ENCODE assay signal across 8 cellular contexts in genomic region chr1:228275435-228276342, GRCh38.
A peak's percentile ranks its signal among the peaks of the same experiment; 100 is the strongest.
DNase-seq lines count a peak whose midpoint lies in the region; ATAC-seq and TF ChIP-seq lines count a peak whose summit lies in the region.

No MANE protein-coding gene starts in this region.

- ATAC-seq in HG02642 (IDR thresholded peaks at IDR 0.05; ENCODE audit: poor library complexity, unreplicated experiment) (peak; percentile 47), GM18861 (IDR thresholded peaks at IDR 0.05; ENCODE audit: unreplicated experiment) (no peak)

- H3K9ac ChIP-seq in endodermal cell (ENCODE audit: extremely low read depth, low read length, poor library complexity, severe bottlenecking) (peak overlapping the region; percentile 64), mesenchymal stem cell (ENCODE audit: low read length) (peak overlapping the region; percentile 83)

- peak overlapping the region; percentile 63 to 77 for H3K4ac ChIP-seq in mesenchymal stem cell (ENCODE audit: low read depth in 1 of 2, low read length in 2 of 2)

- H3K27me3 ChIP-seq in endodermal cell (ENCODE audit: control insufficient read depth, insufficient read depth, low read length, poor library complexity, severe bottlenecking) (no peaks in the 10 kb centered on the region), mesenchymal stem cell (ENCODE audit: control insufficient read depth in 1 of 2, insufficient read depth in 1 of 2, low read length in 2 of 2) (no peaks in the 10 kb centered on the region)

- H3K36me3 ChIP-seq in endodermal cell (ENCODE audit: control insufficient read depth, insufficient read depth, low read length) = peaks cover 11% of the 10 kb centered on the region
- peaks cover 2 to 74% of the 10 kb centered on the region in 2 experiments for H3K36me3 ChIP-seq in mesenchymal stem cell (ENCODE audit: control insufficient read depth in 1 of 2, insufficient read depth in 2 of 2, low read depth in 1 of 2, low read length in 2 of 2)

- no peak overlapping the region for H3K27ac Mint-ChIP-seq in endodermal cell

- H3K4me1 Mint-ChIP-seq in endodermal cell = no peaks in the 10 kb centered on the region

- no peaks in the 10 kb centered on the region for H3K4me1 ChIP-seq in endodermal cell (ENCODE audit: control insufficient read depth, insufficient read depth, low read length)
- H3K4me1 ChIP-seq in mesenchymal stem cell (ENCODE audit: control insufficient read depth, insufficient read depth, low read depth, low read length) = peaks cover 18% of the 10 kb centered on the region

- H2BK5ac ChIP-seq in mesenchymal stem cell (ENCODE audit: low read depth, low read length, poor library complexity, severe bottlenecking) = no peak overlapping the region

- peak overlapping the region; percentile 84 for H4K91ac ChIP-seq in mesenchymal stem cell (ENCODE audit: low read length)

- TF ChIP-seq CTCF in endodermal cell (conservative IDR thresholded peaks at IDR 0.05) = no peak

- H3K79me1 ChIP-seq in mesenchymal stem cell (replicated peaks; ENCODE audit: low read length, poor library complexity, severe bottlenecking) = peaks cover 12% of the 10 kb centered on the region

- peaks cover 5% of the 10 kb centered on the region for H3K27me3 Mint-ChIP-seq in endodermal cell (ENCODE audit: insufficient read depth)

- peak overlapping the region; percentile 76 for H2AFZ ChIP-seq in mesenchymal stem cell (ENCODE audit: low read depth, low read length)

- H3K36me3 Mint-ChIP-seq in endodermal cell (ENCODE audit: low read depth) = peaks cover 17% of the 10 kb centered on the region

- H3K23ac ChIP-seq in mesenchymal stem cell (ENCODE audit: low read length in 2 of 2) = peak overlapping the region in 1 of 2 experiments; percentile 42

- H2BK12ac ChIP-seq in mesenchymal stem cell (ENCODE audit: low read length in 2 of 2) = peak overlapping the region in 1 of 2 experiments; percentile 37

- H3K27ac ChIP-seq in endodermal cell (ENCODE audit: low read depth, low read length) (no peak overlapping the region), mesenchymal stem cell (ENCODE audit: low read length, poor library complexity, severe bottlenecking) (no peak overlapping the region)

- H3K9me3 Mint-ChIP-seq in endodermal cell = no peaks in the 10 kb centered on the region

- H3K14ac ChIP-seq in mesenchymal stem cell (ENCODE audit: low read length in 2 of 2) = peak overlapping the region; percentile 59 to 96

- peak overlapping the region; percentile 93 for H4K8ac ChIP-seq in mesenchymal stem cell (ENCODE audit: low read length)

- peak overlapping the region; percentile 84 to 94 for H3K18ac ChIP-seq in mesenchymal stem cell (ENCODE audit: low read depth in 1 of 2, low read length in 2 of 2)

- peak overlapping the region; percentile 72 for H3K4me3 ChIP-seq in endodermal cell (ENCODE audit: low read length)
- H3K4me3 ChIP-seq in mesenchymal stem cell (ENCODE audit: insufficient read depth in 1 of 2, low read depth in 1 of 2, low read length in 2 of 2) = peak overlapping the region; percentile 63 to 80

- H2BK15ac ChIP-seq in mesenchymal stem cell (ENCODE audit: low read depth, poor library complexity, severe bottlenecking) = peak overlapping the region; percentile 55

- H2AK5ac ChIP-seq in mesenchymal stem cell (ENCODE audit: low read length, severe bottlenecking) = no peak overlapping the region

- 6 to 11% methylated on average over 31 to 72 of the region's 73 CpGs for whole genome bisulfite sequencing in endodermal cell (ENCODE audit: insufficient coverage in 1 of 2, insufficient read length in 1 of 2), 2 experiments
- WGBS in mesenchymal stem cell = 3% methylated on average over 71 of the region's 73 CpGs

- DNase-seq in DMS153 (lab: John Stamatoyannopoulos, UW) (peak; percentile 67), NCI-H2227 (lab: John Stamatoyannopoulos, UW; ENCODE audit: unreplicated experiment) (peak; percentile 84), endodermal cell (peak; percentile 96), mesenchymal stem cell (peak; percentile 86)
- peak; percentile 76 for DNase-seq in activated CD8-positive, alpha-beta memory T cell treated with anti-CD3 and anti-CD28 coated beads, Interleukin-2, amount 50 U/mL, for 24 hours (ENCODE audit: extremely low read depth)
- peak; percentile 78 to 84 (median 82) for DNase-seq in stimulated activated CD4-positive, alpha-beta T cell treated with anti-CD3 and anti-CD28 coated beads, TNF-alpha, amount 100 ng/mL, for 1 hour (ENCODE audit: low read depth in 3 of 3, low spot score in 1 of 3)

- H3K9me3 ChIP-seq in endodermal cell (ENCODE audit: control insufficient read depth, low read length) = no peaks in the 10 kb centered on the region
- H3K9me3 ChIP-seq in mesenchymal stem cell (ENCODE audit: control insufficient read depth, low read length) = no peaks in the 10 kb centered on the region

- peak overlapping the region; percentile 86 for H3K4me2 ChIP-seq in mesenchymal stem cell (ENCODE audit: low read length, poor library complexity, severe bottlenecking)

- no peak overlapping the region for H2BK120ac ChIP-seq in mesenchymal stem cell (ENCODE audit: low read depth, low read length)

- H3K4me3 Mint-ChIP-seq in endodermal cell = peak overlapping the region; percentile 54
